In genomic region chr18:64720781-64721464, GRCh38 we compare ENCODE assay signal across 1 cellular context.
TF ChIP-seq lines count a peak whose summit lies in the region.

No MANE protein-coding gene starts in this region.

TF ChIP-seq in HepG2, 621 proteins besides CTCF, POLR2A, EP300 and RAD21 (continued from another document):
- TF ChIP-seq ZFP91 (CRISPR knock-in tag; IDR thresholded peaks at IDR 0.05; ENCODE audit: borderline replicate concordance) = no peak
- TF ChIP-seq TARDBP (CRISPR knock-in tag; IDR thresholded peaks at IDR 0.05) = no peak
- no peak for TF ChIP-seq ZBTB1 (CRISPR knock-in tag; IDR thresholded peaks at IDR 0.05; ENCODE audit: borderline replicate concordance)
- TF ChIP-seq GATA4 (IDR thresholded peaks at IDR 0.05; ENCODE audit: borderline replicate concordance, low read depth) = no peak
- TF ChIP-seq ZNF639 (CRISPR knock-in tag; conservative IDR thresholded peaks at IDR 0.05) = no peak
- TF ChIP-seq CC2D1A (CRISPR knock-in tag; IDR thresholded peaks at IDR 0.05) = no peak
- TF ChIP-seq ZNF781 (CRISPR knock-in tag; IDR thresholded peaks at IDR 0.05; ENCODE audit: borderline replicate concordance, not compliant biosample characterization) = no peak
- TF ChIP-seq SNAPC2 (CRISPR knock-in tag; IDR thresholded peaks at IDR 0.05) = no peak
- no peak for TF ChIP-seq FOXK2 (IDR thresholded peaks at IDR 0.05)
- no peak for TF ChIP-seq ZNF660 (CRISPR knock-in tag; IDR thresholded peaks at IDR 0.05; ENCODE audit: borderline replicate concordance, low read depth)
- TF ChIP-seq ZNF605 (CRISPR knock-in tag; IDR thresholded peaks at IDR 0.05) = no peak
- no peak for TF ChIP-seq POGZ (CRISPR knock-in tag; IDR thresholded peaks at IDR 0.05)
- TF ChIP-seq RFXAP (CRISPR knock-in tag; IDR thresholded peaks at IDR 0.05; ENCODE audit: borderline replicate concordance) = no peak
- no peak for TF ChIP-seq ZNF180 (CRISPR knock-in tag; IDR thresholded peaks at IDR 0.05; ENCODE audit: borderline replicate concordance, low read depth)
- no peak for TF ChIP-seq ZNF746 (CRISPR knock-in tag; IDR thresholded peaks at IDR 0.05)
- TF ChIP-seq CCDC6 (CRISPR knock-in tag; IDR thresholded peaks at IDR 0.05) = no peak
